1 cellular context compared by ENCODE assay signal in the genomic region with DNA sequence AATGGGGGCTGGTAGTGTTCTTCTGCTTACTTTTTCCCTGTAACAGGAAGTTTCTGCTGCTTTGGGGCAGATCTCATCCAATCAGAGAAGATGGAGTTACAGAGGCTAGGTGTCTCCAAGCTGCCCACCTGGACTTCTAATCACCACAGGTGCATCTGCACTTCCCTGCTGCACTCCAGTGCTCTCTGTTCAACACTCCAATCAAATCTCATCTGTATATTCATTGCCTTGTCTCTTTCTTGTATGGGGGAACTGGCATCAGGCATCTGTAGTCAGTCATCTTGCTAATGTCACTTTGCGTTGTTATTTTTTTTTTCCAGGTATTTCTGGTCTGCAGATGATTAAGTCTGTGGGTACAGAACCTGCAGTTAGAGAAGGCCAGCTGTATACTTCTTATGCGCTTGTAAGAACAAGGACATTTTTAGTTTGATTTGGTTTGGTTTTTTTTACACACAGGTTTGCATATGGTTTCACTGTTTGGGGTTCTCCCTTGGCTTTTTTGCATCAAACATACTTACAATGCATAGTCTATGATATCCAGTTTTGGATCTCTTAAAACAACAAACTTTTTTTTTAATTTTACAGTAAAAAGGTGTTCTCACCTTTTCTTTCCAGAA.
TF ChIP-seq lines count a peak whose summit lies in the region.

No MANE protein-coding gene starts in this region.

TF ChIP-seq in WTC11, 78 proteins besides CTCF, POLR2A, EP300 and RAD21 (continued from another document):
- TF ChIP-seq, protein P1, sequence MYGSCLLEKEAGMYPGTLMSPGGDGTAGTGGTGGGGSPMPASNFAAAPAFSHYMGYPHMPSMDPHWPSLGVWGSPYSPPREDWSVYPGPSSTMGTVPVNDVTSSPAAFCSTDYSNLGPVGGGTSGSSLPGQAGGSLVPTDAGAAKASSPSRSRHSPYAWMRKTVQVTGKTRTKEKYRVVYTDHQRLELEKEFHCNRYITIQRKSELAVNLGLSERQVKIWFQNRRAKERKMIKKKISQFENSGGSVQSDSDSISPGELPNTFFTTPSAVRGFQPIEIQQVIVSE (CRISPR knock-in tag; IDR thresholded peaks at IDR 0.05; ENCODE audit: borderline replicate concordance) = no peak
- no peak for TF ChIP-seq ZNF263 (CRISPR knock-in tag; IDR thresholded peaks at IDR 0.05; ENCODE audit: low read depth)
- TF ChIP-seq GRHL2 (CRISPR knock-in tag; IDR thresholded peaks at IDR 0.05; ENCODE audit: insufficient replicate concordance, severe bottlenecking) = no peak
- no peak for TF ChIP-seq ZNF425 (CRISPR knock-in tag; conservative IDR thresholded peaks at IDR 0.05)
TF ChIP-seq in WTC11: peak in this region for 0.
